Comparison of ENCODE assay signal across 17 cellular contexts in genomic region chr4:162640152-162640551, GRCh38.
"Had no signal": no experiment of that assay in that cellular context is flagged by ENCODE, and none has a peak within 500 bp of the region (broad histone marks: within the 10 kb centered on the region; RNA-seq: fewer than 3 reads in every experiment).

No MANE protein-coding gene starts in this region.

- H3K4me3 ChIP-seq: coronary artery, dorsolateral prefrontal cortex, esophagus muscularis mucosa, gastroesophageal sphincter, heart right ventricle, left lung, lower lobe of right lung had no signal

- H3K27ac ChIP-seq: coronary artery, dorsolateral prefrontal cortex, esophagus muscularis mucosa, foreskin keratinocyte, gastroesophageal sphincter, heart right ventricle, left lung, lower lobe of right lung had no signal

- H3K4me1 ChIP-seq: esophagus muscularis mucosa, foreskin keratinocyte, gastroesophageal sphincter, heart right ventricle, left lung, lower lobe of right lung had no signal

- H3K9me3 ChIP-seq: esophagus muscularis mucosa, gastroesophageal sphincter, heart right ventricle, left lung, lower lobe of right lung had no signal

- H3K36me3 ChIP-seq: esophagus muscularis mucosa, gastroesophageal sphincter, heart right ventricle, left lung, lower lobe of right lung had no signal

- DNase-seq: dermis blood vessel endothelial cell; effector CD4-positive, alpha-beta T cell; effector memory CD4-positive, alpha-beta T cell; foreskin keratinocyte; head of caudate nucleus; heart right ventricle; hippocampal formation; left cardiac atrium; left lung; left ventricle myocardium superior; lower lobe of right lung; mesenchymal stem cell; midbrain had no signal

- ATAC-seq: foreskin keratinocyte, gastroesophageal sphincter, heart right ventricle, left cardiac atrium, left lung, left ventricle myocardium superior, lower lobe of right lung had no signal

- H3K27me3 ChIP-seq: dorsolateral prefrontal cortex, esophagus muscularis mucosa, foreskin keratinocyte, gastroesophageal sphincter, heart right ventricle, left lung had no signal
